ENCODE assay signal across 1 cellular context in genomic region chr19:2532252-2533071, GRCh38.
TF ChIP-seq lines count a peak whose summit lies in the region.

No MANE protein-coding gene starts in this region.

TF ChIP-seq in GM23338, 12 proteins besides CTCF, POLR2A, EP300 and RAD21 (continued from another document):
- no peak for TF ChIP-seq ZNF462 (CRISPR knock-in tag; IDR thresholded peaks at IDR 0.05)
- no peak for TF ChIP-seq POLR2AphosphoS5 (IDR thresholded peaks at IDR 0.05; ENCODE audit: low read depth)
- TF ChIP-seq EZH2phosphoT487 (IDR thresholded peaks at IDR 0.05; ENCODE audit: unreplicated experiment), result no peak
- no peak for TF ChIP-seq JUNB (IDR thresholded peaks at IDR 0.05; ENCODE audit: unreplicated experiment)
- no peak for TF ChIP-seq EZH2 (IDR thresholded peaks at IDR 0.05; ENCODE audit: low read depth, unreplicated experiment)
- TF ChIP-seq ZNF331 (CRISPR knock-in tag; IDR thresholded peaks at IDR 0.05; ENCODE audit: low read depth), result no peak
- TF ChIP-seq STAT1 (IDR thresholded peaks at IDR 0.05; ENCODE audit: unreplicated experiment), result no peak
